ENCODE assay signal across 8 cellular contexts in genomic region chr1:93910305-93910704, GRCh38. TPM values are rescaled to one million over a fixed set of nuclear protein-coding genes. Genes with fewer than 3 reads are reported as not detected.
A peak's percentile ranks its signal among the peaks of the same experiment; 100 is the strongest.
DNase-seq lines count a peak whose midpoint lies in the region; ATAC-seq and TF ChIP-seq lines count a peak whose summit lies in the region.
"Had no signal": no experiment of that assay in that cellular context is flagged by ENCODE, and none has a peak within 500 bp of the region (broad histone marks: within the 10 kb centered on the region; RNA-seq: fewer than 3 reads in every experiment).

No MANE protein-coding gene starts in this region.

- no peak overlapping the region for H3K18ac ChIP-seq in neuronal stem cell (ENCODE audit: low read length)

- no peak overlapping the region for H4K8ac ChIP-seq in neuronal stem cell (ENCODE audit: low read depth, low read length)

- ATAC-seq in PC-3, result no peak
- no peak for ATAC-seq in HG03175 (IDR thresholded peaks at IDR 0.05; ENCODE audit: unreplicated experiment)

- H3F3A ChIP-seq in GM23248 (ENCODE audit: insufficient read depth), result peaks cover 32% of the 10 kb centered on the region
- peaks cover 4% of the 10 kb centered on the region for H3F3A ChIP-seq in PC-3 (ENCODE audit: low read length, unreplicated experiment)

- TF ChIP-seq CTCF in PC-3 (conservative IDR thresholded peaks at IDR 0.05; ENCODE audit: low read depth, low read length) (no peak), endothelial cell (IDR thresholded peaks at IDR 0.05; ENCODE audit: unreplicated experiment) (no peak)

- 69 to 80% methylated on average over 4 of the region's 4 CpGs for WGBS in GM23248 (ENCODE audit: low coverage in 1 of 2, low lambda C conversion rate in 2 of 2, missing lambda C conversion rate in 2 of 2), 2 experiments
- no CpG with 5 or more reads among the region's 4 CpGs for WGBS in neuronal stem cell (ENCODE audit: extremely low coverage in 2 of 2, insufficient read length in 2 of 2, insufficient replicate concordance in 1 of 2), 2 donors

- no peak overlapping the region for H2AK5ac ChIP-seq in neuronal stem cell (ENCODE audit: low read depth, low read length)

- in situ Hi-C loops in GM23248 (cut with MboI), result no loop called here

- POLR2A ChIA-PET in PC-3 (lab: Charles Lee; ENCODE audit: unreplicated experiment), result interaction anchor here (0.5 to 0.6 kb wide), 2 partner anchors 47 to 127 kb away, joined by 4 to 21 read pairs; no protein-coding TSS in a partner anchor

- H2BK120ac ChIP-seq in neuronal stem cell (ENCODE audit: low read depth, low read length), result no peak overlapping the region

- H3K4me3 Mint-ChIP-seq in endothelial cell (ENCODE audit: unreplicated experiment), result peak overlapping the region; percentile 90

- no peak overlapping the region for H3K4me3 ChIP-seq in GM23248
- H3K4me3 ChIP-seq in PC-3 (ENCODE audit: low read length), result peak overlapping the region; percentile 64; the same call in 1 of the 2 replicates
- H3K4me3 ChIP-seq in skeletal muscle tissue (ENCODE audit: low read length in 3 of 3), result no peak overlapping the region
- no peak overlapping the region for H3K4me3 ChIP-seq in neuronal stem cell (ENCODE audit: low read length in 2 of 2)

- H3K4me2 ChIP-seq in GM23248 (ENCODE audit: unreplicated experiment) (peak overlapping the region; percentile 62), PC-3 (ENCODE audit: low read length) (peak overlapping the region; percentile 75), neuronal stem cell (ENCODE audit: insufficient read depth, low read length, poor library complexity, severe bottlenecking) (no peak overlapping the region)

- H3K9me2 ChIP-seq in GM23248 (ENCODE audit: insufficient read depth) (no peaks in the 10 kb centered on the region), PC-3 (replicated peaks; ENCODE audit: low read length) (no peaks in the 10 kb centered on the region)

- no peak overlapping the region for H3K4ac ChIP-seq in neuronal stem cell (ENCODE audit: low read length)

- H4K91ac ChIP-seq in neuronal stem cell (ENCODE audit: low read depth, low read length, poor library complexity), result no peak overlapping the region

- no peak overlapping the region; the same call in 1 of the 2 replicates for H3K27ac ChIP-seq in GM23248
- no peak overlapping the region for H3K27ac ChIP-seq in PC-3 (ENCODE audit: low read length)
- H3K27ac ChIP-seq in skeletal muscle tissue (ENCODE audit: low read depth, low read length), result peak overlapping the region; percentile 81
- H3K27ac ChIP-seq in neuronal stem cell (replicated peaks; ENCODE audit: low read length), result no peak overlapping the region

- H3K27ac Mint-ChIP-seq in endothelial cell (ENCODE audit: unreplicated experiment), result peak overlapping the region; percentile 86

- no TSS peak for BruUV-seq in PC-3 (replicated peaks; lab: Mats Ljungman, UMichigan)

- no peaks in the 10 kb centered on the region for H3K27me3 ChIP-seq in GM23248 (replicated peaks; ENCODE audit: insufficient read depth)
- no peaks in the 10 kb centered on the region for H3K27me3 ChIP-seq in PC-3 (ENCODE audit: low read length)
- no peaks in the 10 kb centered on the region for H3K27me3 ChIP-seq in skeletal muscle tissue (ENCODE audit: control insufficient read depth in 3 of 3, insufficient read depth in 3 of 3, low read length in 3 of 3)
- H3K27me3 ChIP-seq in neuronal stem cell (ENCODE audit: control insufficient read depth in 3 of 3, insufficient read depth in 3 of 3, low read depth in 1 of 3, low read length in 3 of 3), result no peaks in the 10 kb centered on the region
- H3K27me3 ChIP-seq: left lung had no signal

- H2AFZ ChIP-seq in GM23248 (peak overlapping the region; percentile 87), PC-3 (ENCODE audit: low read length) (peak overlapping the region; percentile 86; the same call in 1 of the 2 replicates), neuronal stem cell (ENCODE audit: low read length) (no peak overlapping the region)

- no peak overlapping the region for H2BK15ac ChIP-seq in neuronal stem cell (ENCODE audit: low read length)

- H3K14ac ChIP-seq in neuronal stem cell (ENCODE audit: low read length), result no peak overlapping the region

- no peak overlapping the region for H2BK5ac ChIP-seq in neuronal stem cell (ENCODE audit: low read length)

- H3K9ac ChIP-seq in GM23248, result no peak overlapping the region
- H3K9ac ChIP-seq in PC-3 (ENCODE audit: low read length), result no peak overlapping the region
- H3K9ac ChIP-seq in skeletal muscle tissue (ENCODE audit: low read depth in 1 of 3, low read length in 3 of 3), result peak overlapping the region in 1 of 3 donors; percentile 79
- no peak overlapping the region for H3K9ac ChIP-seq in neuronal stem cell (ENCODE audit: low read depth, low read length, poor library complexity)

- H3K4me1 Mint-ChIP-seq in endothelial cell (ENCODE audit: unreplicated experiment), result peaks cover 15% of the 10 kb centered on the region

- peaks cover 8% of the 10 kb centered on the region for H3K27me3 Mint-ChIP-seq in endothelial cell (ENCODE audit: unreplicated experiment)

- H3K36me3 ChIP-seq in GM23248 (ENCODE audit: low read depth) (no peaks in the 10 kb centered on the region), PC-3 (ENCODE audit: low read depth, low read length) (peaks cover 3% of the 10 kb centered on the region; the same call in 1 of the 2 replicates), skeletal muscle tissue (ENCODE audit: control insufficient read depth in 3 of 3, insufficient read depth in 3 of 3, low read length in 3 of 3) (no peaks in the 10 kb centered on the region), neuronal stem cell (replicated peaks in 1 of 2; ENCODE audit: control insufficient read depth in 2 of 2, insufficient read depth in 2 of 2, low read length in 2 of 2) (no peaks in the 10 kb centered on the region)
- H3K36me3 ChIP-seq: left lung had no signal

- 0 out of 2 replicates have a peak, but pooled peaks cover 5% of the 10 kb centered on the region for H4K20me1 ChIP-seq in GM23248 (ENCODE audit: insufficient read depth)
- peaks cover 31% of the 10 kb centered on the region for H4K20me1 ChIP-seq in PC-3 (ENCODE audit: low read length)

- H3K79me2 ChIP-seq in GM23248 (ENCODE audit: insufficient read depth), result peaks cover 36% of the 10 kb centered on the region
- peaks cover 37% of the 10 kb centered on the region for H3K79me2 ChIP-seq in PC-3 (ENCODE audit: low read length)

- H3K9me3 ChIP-seq in GM23248 (ENCODE audit: low read depth), result no peaks in the 10 kb centered on the region
- H3K9me3 ChIP-seq in PC-3 (ENCODE audit: low read length), result no peaks in the 10 kb centered on the region
- no peaks in the 10 kb centered on the region for H3K9me3 ChIP-seq in skeletal muscle tissue (ENCODE audit: control insufficient read depth in 3 of 3, low read length in 3 of 3)
- no peaks in the 10 kb centered on the region for H3K9me3 ChIP-seq in neuronal stem cell (replicated peaks in 1 of 2; ENCODE audit: control insufficient read depth in 2 of 2, insufficient read depth in 1 of 2, low read depth in 1 of 2, low read length in 2 of 2)

- no peak overlapping the region for H3K23ac ChIP-seq in neuronal stem cell (ENCODE audit: low read depth, low read length, poor library complexity)

- peaks cover 2% of the 10 kb centered on the region for H3K79me1 ChIP-seq in neuronal stem cell (ENCODE audit: low read depth, low read length)

- peaks cover 9% of the 10 kb centered on the region for H3K36me3 Mint-ChIP-seq in endothelial cell (ENCODE audit: low read depth, unreplicated experiment)

- H3K9me3 Mint-ChIP-seq in endothelial cell (ENCODE audit: unreplicated experiment), result peaks cover 5% of the 10 kb centered on the region

- no peak overlapping the region for H2BK12ac ChIP-seq in neuronal stem cell (ENCODE audit: low read length)

- CTCF ChIA-PET in PC-3 (lab: Charles Lee), result interaction anchor here (0.6 kb wide), 1 partner anchor 67 kb away, joined by 7 read pairs; no protein-coding TSS in a partner anchor

- DNase-seq in GM23248 (peak; percentile 3), PC-3 (no peak), endothelial cell (ENCODE audit: low spot score) (no peak), neuronal stem cell (ENCODE audit: low spot score) (no peak), GF-D8 (lab: John Stamatoyannopoulos, UW) (no peak)
- DNase-seq: left lung had no signal

- intact Hi-C loops in PC-3 (cut with micrococcal nuclease), result no loop called here

- H3K4me1 ChIP-seq in GM23248 (ENCODE audit: insufficient read depth) (peaks cover 22% of the 10 kb centered on the region), PC-3 (ENCODE audit: insufficient read depth, low read length) (peaks cover 24% of the 10 kb centered on the region), skeletal muscle tissue (ENCODE audit: control insufficient read depth in 3 of 3, insufficient read depth in 3 of 3, low read length in 3 of 3) (peaks cover 7 to 14% (median 9%) of the 10 kb centered on the region in 3 donors), neuronal stem cell (ENCODE audit: control insufficient read depth in 2 of 2, insufficient read depth in 1 of 2, low read depth in 1 of 2, low read length in 2 of 2) (peaks cover 1 to 5% of the 10 kb centered on the region in 2 donors)

RNA-seq across cellular contexts. Expression of gene GCLM, which starts 1.1 kb away (rescaled TPM):
- 30.6 and 32.7 TPM in 2 replicates for total RNA-seq in GM23248 (2014; rRNA removed; shearing (Covaris generic))
- polyA plus RNA-seq in GM23248 (2016; fragmentation: Nextera tagmentation; extraction: Ambion mirVana), result 66.5 and 69.0 TPM in 2 replicates
- 26.0 and 26.3 TPM in 2 replicates for total RNA-seq in PC-3 (2014; rRNA removed)
- total RNA-seq in endothelial cell (ENCODE audit: unreplicated experiment), result 17.1 TPM
- 4.2 TPM for total RNA-seq in skeletal muscle tissue
- 3.6 TPM for polyA plus RNA-seq in neuronal stem cell (2013, experiment 1 of 2)
- 3.8 TPM for polyA plus RNA-seq in neuronal stem cell (2013, experiment 2 of 2)

RNA-seq across cellular contexts. Expression of gene DNTTIP2, which starts 31.3 kb away (rescaled TPM):
- total RNA-seq in GM23248 (2014; rRNA removed; shearing (Covaris generic)), result 31.1 and 35.8 TPM in 2 replicates
- 52.8 and 62.1 TPM in 2 replicates for polyA plus RNA-seq in GM23248 (2016; fragmentation: Nextera tagmentation; extraction: Ambion mirVana)
- 47.8 and 47.9 TPM in 2 replicates for total RNA-seq in PC-3 (2014; rRNA removed)
- total RNA-seq in endothelial cell (ENCODE audit: unreplicated experiment), result 61.8 TPM
- 12.0 TPM for total RNA-seq in skeletal muscle tissue
- 62.9 TPM for polyA plus RNA-seq in neuronal stem cell (2013, experiment 1 of 2)
- 64.4 TPM for polyA plus RNA-seq in neuronal stem cell (2013, experiment 2 of 2)
